In genomic region chr2:73268831-73269685, GRCh38 we compare ENCODE assay signal across 1 cellular context.
TF ChIP-seq lines count a peak whose summit lies in the region.

No MANE protein-coding gene starts in this region.

TF ChIP-seq in WTC11, 78 proteins besides CTCF, POLR2A, EP300 and RAD21 (continued from another document and continues in another):
- TF ChIP-seq ZNF263 (CRISPR knock-in tag; IDR thresholded peaks at IDR 0.05; ENCODE audit: low read depth) = peak; percentile 76
- peak; percentile 74 for TF ChIP-seq ZNF317 (CRISPR knock-in tag; IDR thresholded peaks at IDR 0.05; ENCODE audit: borderline replicate concordance, low read depth)
- peak; percentile 83; the same call in 1 of the 2 replicates for TF ChIP-seq CREB1 (CRISPR knock-in tag; IDR thresholded peaks at IDR 0.05)
- peak; percentile 90; the same call in 1 of the 2 replicates for TF ChIP-seq AFF4 (CRISPR knock-in tag; IDR thresholded peaks at IDR 0.05; ENCODE audit: borderline replicate concordance)
- TF ChIP-seq AR (CRISPR knock-in tag; IDR thresholded peaks at IDR 0.05) = no peak
- TF ChIP-seq JAZF1 (CRISPR knock-in tag; IDR thresholded peaks at IDR 0.05) = no peak
- TF ChIP-seq E2F4 (CRISPR knock-in tag; IDR thresholded peaks at IDR 0.05; ENCODE audit: borderline replicate concordance, low read depth) = no peak; the same call in 1 of the 2 replicates
- peak; percentile 94; the same call in 1 of the 2 replicates for TF ChIP-seq HMGXB4 (CRISPR knock-in tag; IDR thresholded peaks at IDR 0.05)
- 0 out of 2 replicates have a peak, but pooled peaks have one; percentile 26 for TF ChIP-seq TCF7 (CRISPR knock-in tag; IDR thresholded peaks at IDR 0.05; ENCODE audit: low read depth)
- TF ChIP-seq ZNF532 (CRISPR knock-in tag; IDR thresholded peaks at IDR 0.05; ENCODE audit: borderline replicate concordance) = no peak
- 0 out of 2 replicates have a peak, but pooled peaks have one; percentile 38 for TF ChIP-seq STAT6 (CRISPR knock-in tag; conservative IDR thresholded peaks at IDR 0.05; ENCODE audit: low read depth)
- no peak for TF ChIP-seq FOXJ3 (CRISPR knock-in tag; IDR thresholded peaks at IDR 0.05; ENCODE audit: borderline replicate concordance)
- TF ChIP-seq NFYB (CRISPR knock-in tag; conservative IDR thresholded peaks at IDR 0.05; ENCODE audit: low read depth) = no peak
- no peak for TF ChIP-seq TEAD4 (CRISPR knock-in tag; IDR thresholded peaks at IDR 0.05)
- no peak for TF ChIP-seq GABPB1 (CRISPR knock-in tag; IDR thresholded peaks at IDR 0.05)
- TF ChIP-seq RORB (CRISPR knock-in tag; IDR thresholded peaks at IDR 0.05) = no peak
- no peak; the same call in 1 of the 2 replicates for TF ChIP-seq KAT7 (CRISPR knock-in tag; IDR thresholded peaks at IDR 0.05; ENCODE audit: borderline replicate concordance)
- 0 out of 2 replicates have a peak, but pooled peaks have one; percentile 37 for TF ChIP-seq EMX1 (CRISPR knock-in tag; IDR thresholded peaks at IDR 0.05)
- TF ChIP-seq ATF6 (CRISPR knock-in tag; IDR thresholded peaks at IDR 0.05) = no peak
- no peak for TF ChIP-seq HMGA2 (CRISPR knock-in tag; IDR thresholded peaks at IDR 0.05)
- peak; percentile 92 for TF ChIP-seq FOXP1 (CRISPR knock-in tag; IDR thresholded peaks at IDR 0.05; ENCODE audit: borderline replicate concordance)
- TF ChIP-seq TP53 (CRISPR knock-in tag; IDR thresholded peaks at IDR 0.05) = peak; percentile 97
- TF ChIP-seq SMAD3 (CRISPR knock-in tag; IDR thresholded peaks at IDR 0.05; ENCODE audit: borderline replicate concordance) = peak; percentile 85; the same call in 1 of the 2 replicates
- TF ChIP-seq ATF2 (CRISPR knock-in tag; IDR thresholded peaks at IDR 0.05; ENCODE audit: borderline replicate concordance, low read depth) = peak; percentile 52; the same call in 1 of the 2 replicates
- 0 out of 2 replicates have a peak, but pooled peaks have one; percentile 24 for TF ChIP-seq E2F5 (CRISPR knock-in tag; IDR thresholded peaks at IDR 0.05)
